Comparison of ENCODE assay signal across 14 cellular contexts in genomic region chr1:85659174-85659573, GRCh38. TPM values are rescaled to one million over a fixed set of nuclear protein-coding genes. Genes with fewer than 3 reads are reported as not detected.
DNase-seq lines count a peak whose midpoint lies in the region; ATAC-seq and TF ChIP-seq lines count a peak whose summit lies in the region.
"Had no signal": no experiment of that assay in that cellular context is flagged by ENCODE, and none has a peak within 500 bp of the region (broad histone marks: within the 10 kb centered on the region; RNA-seq: fewer than 3 reads in every experiment).

No MANE protein-coding gene starts in this region.

- CTCF ChIA-PET in WTC11 (lab: Charles Lee): no interaction called here

- no peaks in the 10 kb centered on the region; the same call in 1 of the 2 replicates for H3K36me3 ChIP-seq in HUES6 (ENCODE audit: control insufficient read depth, insufficient read depth, low read length)
- H3K36me3 ChIP-seq in neural cell (ENCODE audit: insufficient read depth, low read length): no peaks in the 10 kb centered on the region

- no peak overlapping the region for H2AFZ ChIP-seq in neural cell (ENCODE audit: low read depth, low read length)
- H2AFZ ChIP-seq: GM23248 had no signal

- ATAC-seq in WTC11 (no peak), GM18519 (IDR thresholded peaks at IDR 0.05; ENCODE audit: low FRiP score, unreplicated experiment) (no peak)
- ATAC-seq: HCT116 had no signal

- TF ChIP-seq RAD21 in neural cell (conservative IDR thresholded peaks at IDR 0.05): no peak

- H3K4me3 Mint-ChIP-seq in WTC11: no peak overlapping the region
- H3K4me3 Mint-ChIP-seq: CD4-positive, alpha-beta memory T cell; H9 had no signal

- TF ChIP-seq EP300 in neural cell (conservative IDR thresholded peaks at IDR 0.05; ENCODE audit: poor library complexity, severe bottlenecking): peak; percentile 98

- H3K4me1 ChIP-seq in HUES6 (ENCODE audit: control insufficient read depth, insufficient read depth, low read length): 0 out of 2 replicates have a peak, but pooled peaks cover 5% of the 10 kb centered on the region

- H3K79me2 ChIP-seq in neural cell (replicated peaks; ENCODE audit: insufficient read depth, low read length): no peaks in the 10 kb centered on the region

- H3K27me3 ChIP-seq in HUES6 (ENCODE audit: control insufficient read depth, insufficient read depth, low read length): no peaks in the 10 kb centered on the region
- H3K27me3 ChIP-seq in neural cell (ENCODE audit: insufficient read depth, low read depth, low read length): no peaks in the 10 kb centered on the region

- POLR2A ChIA-PET in WTC11 (lab: Charles Lee): no interaction called here

- H3K27ac ChIP-seq in HUES6 (ENCODE audit: low read depth, low read length): 0 out of 2 replicates have a peak overlapping the region, but pooled peaks have one; percentile 23
- H3K27ac ChIP-seq in neural cell (ENCODE audit: low read length): peak overlapping the region; percentile 77

- H3K9me2 ChIP-seq in neural cell (ENCODE audit: insufficient read depth, low read length): no peaks in the 10 kb centered on the region

- H3K4me1 Mint-ChIP-seq in WTC11: no peaks in the 10 kb centered on the region

- no peak for TF ChIP-seq CTCF in WTC11 (IDR thresholded peaks at IDR 0.05)
- no peak for TF ChIP-seq CTCF in neural cell (IDR thresholded peaks at IDR 0.05; ENCODE audit: poor library complexity, severe bottlenecking)

- no peak for DNase-seq in WTC11 (ENCODE audit: low spot score)
- no peak for DNase-seq in superior temporal gyrus (ENCODE audit: extremely low spot score)
- DNase-seq in COR-L47 (lab: John Stamatoyannopoulos, UW): no peak
- DNase-seq: C1 segment of cervical spinal cord; Caco-2; CD4-positive, alpha-beta memory T cell; DMS153; DND-41; H9 had no signal

- 0 out of 2 replicates have a peak overlapping the region, but pooled peaks have one; percentile 18 for H3K27ac Mint-ChIP-seq in WTC11

- H3K9ac ChIP-seq in HUES6 (ENCODE audit: low read length) (no peak overlapping the region), neural cell (ENCODE audit: low read length) (no peak overlapping the region)

- H3F3A ChIP-seq in neural cell (ENCODE audit: insufficient read depth, low read length, poor library complexity, severe bottlenecking): no peaks in the 10 kb centered on the region

- H3K27me3 Mint-ChIP-seq in WTC11 (ENCODE audit: low read depth): no peaks in the 10 kb centered on the region
- H3K27me3 Mint-ChIP-seq: CD4-positive, alpha-beta memory T cell had no signal

- peak overlapping the region; percentile 22 for H3K4me2 ChIP-seq in neural cell (ENCODE audit: low read length)

- H3K9me3 Mint-ChIP-seq in WTC11: no peaks in the 10 kb centered on the region
- H3K9me3 Mint-ChIP-seq: CD4-positive, alpha-beta memory T cell; H9 had no signal

- no peaks in the 10 kb centered on the region; the same call in 1 of the 2 replicates for H3K36me3 Mint-ChIP-seq in WTC11

- H3K4me3 ChIP-seq in HUES6 (ENCODE audit: low read depth, low read length) (no peak overlapping the region), neural cell (ENCODE audit: low read length) (peak overlapping the region; percentile 41)
- H3K4me3 ChIP-seq: GM23248 had no signal

- no peaks in the 10 kb centered on the region for H3K9me3 ChIP-seq in HUES6 (ENCODE audit: control insufficient read depth, insufficient read depth, low read depth, low read length)
- H3K9me3 ChIP-seq in neural cell (ENCODE audit: low read length): no peaks in the 10 kb centered on the region
- H3K9me3 ChIP-seq: Caco-2 had no signal

- no peaks in the 10 kb centered on the region for H4K20me1 ChIP-seq in neural cell (ENCODE audit: insufficient read depth)

TF ChIP-seq in WTC11, 78 proteins besides CTCF, POLR2A, EP300 and RAD21 (continues in another document):
- TF ChIP-seq NR3C1 (CRISPR knock-in tag; conservative IDR thresholded peaks at IDR 0.05; ENCODE audit: low read depth) (no peak), CREB1 (CRISPR knock-in tag; IDR thresholded peaks at IDR 0.05) (no peak), ATF1 (CRISPR knock-in tag; IDR thresholded peaks at IDR 0.05) (no peak), ARID4B (CRISPR knock-in tag; IDR thresholded peaks at IDR 0.05; ENCODE audit: borderline replicate concordance) (no peak)

TF ChIP-seq in neural cell, 6 proteins besides CTCF, POLR2A, EP300 and RAD21:
- no peak for TF ChIP-seq EZH2 (IDR thresholded peaks at IDR 0.05; ENCODE audit: borderline replicate concordance, insufficient read depth, low read length, poor library complexity, severe bottlenecking)
- no peak for TF ChIP-seq SMC3 (conservative IDR thresholded peaks at IDR 0.05; ENCODE audit: poor library complexity)
- peak; percentile 49 for TF ChIP-seq REST (IDR thresholded peaks at IDR 0.05; ENCODE audit: borderline replicate concordance)
- TF ChIP-seq POLR2AphosphoS5 (IDR thresholded peaks at IDR 0.05): peak; percentile 84

RNA-seq across cellular contexts. Expression of gene ZNHIT6, which starts 49.1 kb away (rescaled TPM):
- 14.3 to 16.4 TPM (median 15.9 TPM) in 3 replicates for total RNA-seq in WTC11 (2021)
- 14.4 and 16.6 TPM in 2 replicates for polyA plus RNA-seq in neural cell
- 22.4 and 25.4 TPM in 2 replicates for polyA minus RNA-seq in neural cell
